In the genomic region with DNA sequence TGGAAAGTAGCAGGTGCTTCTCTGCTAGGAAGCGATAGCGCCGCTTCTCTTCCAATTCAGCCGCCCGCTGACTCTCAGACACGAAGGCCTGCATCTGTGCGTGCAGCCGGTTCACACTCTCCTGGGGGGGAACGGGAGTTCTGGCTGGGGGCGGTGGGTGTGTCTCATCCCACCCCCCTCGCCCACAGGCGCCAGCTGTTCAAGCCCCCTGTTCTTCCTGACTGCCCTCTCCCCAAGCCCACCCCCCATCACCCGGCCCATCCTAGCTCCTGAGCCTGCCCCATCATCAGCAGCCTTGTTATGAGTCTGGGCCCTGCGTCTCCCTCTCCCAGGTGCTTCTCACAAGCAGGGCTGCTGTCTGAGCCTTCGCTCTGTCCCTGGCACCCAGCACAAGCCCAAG, we compare ENCODE assay signal across 20 cellular contexts. TPM values are rescaled to one million over a fixed set of nuclear protein-coding genes. Genes with fewer than 3 reads are reported as not detected.
DNase-seq lines count a peak whose midpoint lies in the region; ATAC-seq and TF ChIP-seq lines count a peak whose summit lies in the region.
"Had no signal": no experiment of that assay in that cellular context is flagged by ENCODE, and none has a peak within 500 bp of the region (broad histone marks: within the 10 kb centered on the region; RNA-seq: fewer than 3 reads in every experiment).

No MANE protein-coding gene starts in this region.

- H2AFZ ChIP-seq in osteoblast (ENCODE audit: low read length), result no peak overlapping the region

- H3K36me3 ChIP-seq in HUES48 (ENCODE audit: control insufficient read depth, insufficient read depth, low read length), result no peaks in the 10 kb centered on the region
- no peaks in the 10 kb centered on the region for H3K36me3 ChIP-seq in SJCRH30
- peaks cover 2% of the 10 kb centered on the region for H3K36me3 ChIP-seq in iPS-15b (ENCODE audit: control insufficient read depth, insufficient read depth, low read length)
- no peaks in the 10 kb centered on the region for H3K36me3 ChIP-seq in osteoblast (ENCODE audit: insufficient read depth, low read length)
- H3K36me3 ChIP-seq in HAP-1 (replicated peaks), result no peaks in the 10 kb centered on the region

- DNase-seq in SJCRH30, result no peak
- DNase-seq in osteoblast (ENCODE audit: insufficient read length, low spot score, missing footprints), result peak; percentile 46
- DNase-seq in HAP-1 (ENCODE audit: low spot score in 2 of 2), result no peak
- no peak for DNase-seq in GM20000 (ENCODE audit: low spot score)
- DNase-seq: activated CD4-positive, alpha-beta T cell treated with anti-CD3 and anti-CD28 coated beads for 4 hours; activated naive CD4-positive, alpha-beta T cell treated with anti-CD3 and anti-CD28 coated beads, Interleukin-2, amount 50 U/mL, for 16 hours; activated T-cell treated with anti-CD3 and anti-CD28 coated beads, Interleukin-2, amount 50 U/mL, for 48 hours; CD4-positive, CD25-positive, alpha-beta regulatory T cell; DMS 273 treated with DMSO at 0.1 percent for 48 hours; foreskin melanocyte; HFFc6; hippocampal formation; Karpas-422; kidney glomerular epithelial cell; naive thymus-derived CD4-positive, alpha-beta T cell; NCI-H1930; NCI-H446 treated with DMSO at 0.1 percent for 48 hours had no signal

- H3K4me2 ChIP-seq in osteoblast (ENCODE audit: insufficient read depth, low read length), result no peak overlapping the region

- ATAC-seq in GM19328 (IDR thresholded peaks at IDR 0.05; ENCODE audit: unreplicated experiment), result no peak
- ATAC-seq: naive thymus-derived CD4-positive, alpha-beta T cell had no signal

- no peak overlapping the region for H3K9ac ChIP-seq in HUES48 (ENCODE audit: low read depth, low read length)
- no peak overlapping the region for H3K9ac ChIP-seq in iPS-15b (ENCODE audit: low read depth, low read length)

- H3K27me3 ChIP-seq in HUES48 (ENCODE audit: control insufficient read depth, insufficient read depth, low read length) (no peaks in the 10 kb centered on the region), SJCRH30 (peaks cover 5% of the 10 kb centered on the region; the same call in 1 of the 2 replicates), iPS-15b (ENCODE audit: control insufficient read depth, insufficient read depth, low read length) (no peaks in the 10 kb centered on the region), osteoblast (ENCODE audit: insufficient read depth, low read length) (no peaks in the 10 kb centered on the region), HAP-1 (ENCODE audit: low read depth) (no peaks in the 10 kb centered on the region)

- no peaks in the 10 kb centered on the region for H3K79me2 ChIP-seq in osteoblast (ENCODE audit: insufficient read depth, low read length)

- in situ Hi-C loops in HAP-1 (cut with MboI; ENCODE audit: low sequenced_read_pairs), result no loop called here

- H3K9me3 ChIP-seq in HUES48 (ENCODE audit: control insufficient read depth, insufficient read depth, low read length) (no peaks in the 10 kb centered on the region), SJCRH30 (replicated peaks) (no peaks in the 10 kb centered on the region), iPS-15b (ENCODE audit: control insufficient read depth, insufficient read depth, low read length) (no peaks in the 10 kb centered on the region), osteoblast (ENCODE audit: low read depth, low read length) (no peaks in the 10 kb centered on the region), HAP-1 (no peaks in the 10 kb centered on the region)

- H3K4me3 ChIP-seq in HUES48 (ENCODE audit: low read depth, low read length) (peak overlapping the region; percentile 55), SJCRH30 (peak overlapping the region; percentile 19; the same call in 1 of the 2 replicates), iPS-15b (ENCODE audit: low read depth, low read length) (peak overlapping the region; percentile 65), osteoblast (ENCODE audit: insufficient read depth, low read length) (no peak overlapping the region), HAP-1 (no peak overlapping the region)

- H4K20me1 ChIP-seq in osteoblast (ENCODE audit: insufficient read depth, low read length), result no peaks in the 10 kb centered on the region

- H3K27ac ChIP-seq in HUES48 (ENCODE audit: low read depth, low read length), result no peak overlapping the region
- H3K27ac ChIP-seq in SJCRH30, result no peak overlapping the region
- no peak overlapping the region for H3K27ac ChIP-seq in osteoblast (ENCODE audit: low read depth, low read length)

- 0 out of 2 replicates have a peak, but pooled peaks cover 5% of the 10 kb centered on the region for H3K4me1 ChIP-seq in HUES48 (ENCODE audit: control insufficient read depth, insufficient read depth, low read length)
- H3K4me1 ChIP-seq in SJCRH30, result no peaks in the 10 kb centered on the region
- H3K4me1 ChIP-seq in iPS-15b (ENCODE audit: control insufficient read depth, insufficient read depth, low read length), result peaks cover 2% of the 10 kb centered on the region
- H3K4me1 ChIP-seq in osteoblast (ENCODE audit: insufficient read depth, low read length), result no peaks in the 10 kb centered on the region
- H3K4me1 ChIP-seq in HAP-1, result no peaks in the 10 kb centered on the region

- TF ChIP-seq CTCF in osteoblast (IDR thresholded peaks at IDR 0.05; ENCODE audit: extremely low read depth, low read depth, low read length) (no peak), GM20000 (IDR thresholded peaks at IDR 0.05; ENCODE audit: extremely low read depth, missing control alignments) (no peak)

RNA-seq across cellular contexts. Expression of gene SLC16A8, which starts 13.1 kb away (rescaled TPM):
- total RNA-seq in SJCRH30 (2014; rRNA removed; shearing (Covaris generic)), result 1.1 and 1.4 TPM in 2 replicates
- total RNA-seq in osteoblast, result not detected in 2 replicates
- total RNA-seq: CD4-positive, CD25-positive, alpha-beta regulatory T cell; HFFc6; naive thymus-derived CD4-positive, alpha-beta T cell had no signal

RNA-seq across cellular contexts. Expression of gene BAIAP2L2, which starts 13.4 kb away (rescaled TPM):
- not detected in 2 replicates for total RNA-seq in SJCRH30 (2014; rRNA removed; shearing (Covaris generic))
- total RNA-seq in osteoblast, result 0.88 and 1.1 TPM in 2 replicates

RNA-seq across cellular contexts. Expression of gene PICK1, which starts 39.9 kb away (rescaled TPM):
- 0.45 and 1.2 TPM in 2 replicates for total RNA-seq in SJCRH30 (2014; rRNA removed; shearing (Covaris generic))
- 14.4 and 15.6 TPM in 2 replicates for total RNA-seq in osteoblast

Comparison
In these comparisons a context has a peak if more than half of its experiments do, and no peak if none do; other contexts are left out.
1. H3K4me3 ChIP-seq: peak in HUES48 (single experiment), SJCRH30 (single experiment) and iPS-15b (single experiment); none in osteoblast (single experiment) and HAP-1 (single experiment).